Comparison of ENCODE assay signal across 9 cellular contexts in the genomic region with DNA sequence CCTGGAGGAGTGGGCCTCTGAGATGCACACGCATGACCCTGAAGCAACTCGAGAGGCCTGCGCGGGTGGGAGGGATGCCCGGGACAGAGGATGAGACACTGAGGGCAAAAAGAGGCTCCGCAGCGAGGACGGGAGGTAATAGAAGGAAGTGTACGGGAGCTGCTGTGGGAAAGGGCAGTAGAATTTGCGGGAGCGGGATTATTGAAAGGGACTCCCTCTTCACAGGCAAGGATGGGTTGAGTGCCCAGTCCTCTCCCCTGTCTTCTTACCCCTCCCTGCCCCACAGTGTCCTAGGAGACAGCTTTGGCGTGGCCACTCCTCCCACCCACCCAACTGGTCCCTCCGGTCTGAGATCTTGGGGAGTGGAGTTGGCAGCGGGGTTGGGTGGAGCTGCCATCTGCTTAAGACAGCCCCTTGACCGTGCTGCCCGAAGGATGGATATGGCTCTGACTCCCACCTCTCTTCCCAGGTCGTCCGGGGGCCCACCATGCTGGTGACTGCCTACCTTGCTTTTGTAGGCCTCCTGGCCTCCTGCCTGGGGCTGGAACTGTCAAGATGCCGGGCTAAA. TPM values are rescaled to one million over a fixed set of nuclear protein-coding genes. Genes with fewer than 3 reads are reported as not detected.
DNase-seq lines count a peak whose midpoint lies in the region; ATAC-seq and TF ChIP-seq lines count a peak whose summit lies in the region.
"Had no signal": no experiment of that assay in that cellular context is flagged by ENCODE, and none has a peak within 500 bp of the region (broad histone marks: within the 10 kb centered on the region; RNA-seq: fewer than 3 reads in every experiment).

No MANE protein-coding gene starts in this region.

- peaks cover 4% of the 10 kb centered on the region for H3K36me3 Mint-ChIP-seq in activated naive CD8-positive, alpha-beta T cell treated with anti-CD3 and anti-CD28 coated beads, Interleukin-2, amount 50 U/mL, for 24 hours (ENCODE audit: low read depth)

- WGBS in spleen, 5 donors, result 10 to 16% (median 14%) methylated on average over 19 of the region's 19 CpGs

- peaks cover 22 to 67% (median 53%) of the 10 kb centered on the region in 6 donors for H3K4me1 ChIP-seq in spleen

- H3K4me3 ChIP-seq in iPS-11a (ENCODE audit: low read depth, low read length) (peak overlapping the region; percentile 89), spleen (peak overlapping the region; percentile 86 to 97 (median 88))

- no peaks in the 10 kb centered on the region for H3K9me3 Mint-ChIP-seq in activated naive CD8-positive, alpha-beta T cell treated with anti-CD3 and anti-CD28 coated beads, Interleukin-2, amount 50 U/mL, for 24 hours

- peak overlapping the region; percentile 96 for H3K4me3 Mint-ChIP-seq in activated naive CD8-positive, alpha-beta T cell treated with anti-CD3 and anti-CD28 coated beads, Interleukin-2, amount 50 U/mL, for 24 hours

- H3K36me3 ChIP-seq in spleen, result peaks cover 0 to 29% (median 18%) of the 10 kb centered on the region in 6 donors

- TF ChIP-seq POLR2A in spleen (IDR thresholded peaks at IDR 0.05), result no peak

- no peak for TF ChIP-seq CTCF in spleen (IDR thresholded peaks at IDR 0.05 in 8 of 11, conservative IDR thresholded peaks at IDR 0.05 in 3 of 11)

- no peaks in the 10 kb centered on the region for H3K27me3 Mint-ChIP-seq in activated naive CD8-positive, alpha-beta T cell treated with anti-CD3 and anti-CD28 coated beads, Interleukin-2, amount 50 U/mL, for 24 hours

- H3K4me1 Mint-ChIP-seq in activated naive CD8-positive, alpha-beta T cell treated with anti-CD3 and anti-CD28 coated beads, Interleukin-2, amount 50 U/mL, for 24 hours, result peaks cover 48% of the 10 kb centered on the region

- intact Hi-C loops in spleen (cut with DNase I; ENCODE audit: low total_unique reads), result loop anchor here (5.0 kb wide), 1 partner anchor 45 kb away; the partner anchor contains the start of gene ITGB7

- DNase-seq in CD1c-positive myeloid dendritic cell (ENCODE audit: extremely low spot score) (peak; percentile 28), HT-29 (ENCODE audit: low spot score) (peak; percentile 74), spleen (no peak), left lobe of liver (ENCODE audit: low spot score) (no peak), mesenteric fat pad (ENCODE audit: low spot score) (no peak)
- peak; percentile 19 for DNase-seq in activated naive CD8-positive, alpha-beta T cell treated with anti-CD3 and anti-CD28 coated beads, Interleukin-2, amount 50 U/mL, for 24 hours

- no peaks in the 10 kb centered on the region for H3K27me3 ChIP-seq in spleen (replicated peaks in 1 of 7)

- no peak for ATAC-seq in activated naive CD8-positive, alpha-beta T cell treated with anti-CD3 and anti-CD28 coated beads, Interleukin-2, amount 50 U/mL, for 24 hours
- ATAC-seq in left lobe of liver (no peak), GM21447 (IDR thresholded peaks at IDR 0.05; ENCODE audit: unreplicated experiment) (no peak)

- no peaks in the 10 kb centered on the region for H3K9me3 ChIP-seq in spleen

- peak overlapping the region; percentile 94 for H3K27ac Mint-ChIP-seq in activated naive CD8-positive, alpha-beta T cell treated with anti-CD3 and anti-CD28 coated beads, Interleukin-2, amount 50 U/mL, for 24 hours

- H3K27ac ChIP-seq in spleen, result peak overlapping the region; percentile 75 to 95 (median 89)

RNA-seq across cellular contexts. Expression of gene ESPL1, which starts 15.7 kb away (rescaled TPM):
- total RNA-seq in HT-29 (2014; rRNA removed; shearing (Covaris generic)), result 28.0 and 31.0 TPM in 2 replicates
- total RNA-seq in spleen, result 1 to 10 TPM; 1.7 to 7.2 (median 4.7) TPM
- polyA plus RNA-seq in spleen, result 1 to 10 TPM in 1 of 3 donors, under 1 TPM in 2; 0.85 to 1.9 (median 0.93) TPM
- 0.73 TPM for total RNA-seq in left lobe of liver
- 0.67 TPM for total RNA-seq in mesenteric fat pad

RNA-seq across cellular contexts. Expression of gene RARG, which starts 20.4 kb away (rescaled TPM):
- 89.7 and 92.5 TPM in 2 replicates for total RNA-seq in HT-29 (2014; rRNA removed; shearing (Covaris generic))
- total RNA-seq in spleen (10 to 100 TPM in 5 of 7 donors, 1 to 10 TPM in 2; 9.4 to 20.8 (median 14.4) TPM), left lobe of liver (2.5 TPM), mesenteric fat pad (18.0 TPM)
- 10 to 100 TPM in 1 of 3 donors, 1 to 10 TPM in 2; 4.6 to 10.1 (median 4.9) TPM for polyA plus RNA-seq in spleen

RNA-seq across cellular contexts. Expression of gene PFDN5, which starts 42.9 kb away (rescaled TPM):
- total RNA-seq in HT-29 (2014; rRNA removed; shearing (Covaris generic)), result 219 and 260 TPM in 2 replicates
- total RNA-seq in spleen (100 to 1,000 TPM; 399 to 795 (median 497) TPM), left lobe of liver (114 TPM), mesenteric fat pad (371 TPM)
- 1,000 to 10,000 TPM; 1,813 to 2,525 (median 1,837) TPM for polyA plus RNA-seq in spleen

RNA-seq across cellular contexts. Expression of gene ITGB7, which starts 45.4 kb away (rescaled TPM):
- total RNA-seq in HT-29 (2014; rRNA removed; shearing (Covaris generic)), result 8.1 and 11.4 TPM in 2 replicates
- total RNA-seq in spleen, result 10 to 100 TPM; 35.5 to 75.5 (median 62.2) TPM
- 10 to 100 TPM; 23.9 to 62.5 (median 46.5) TPM for polyA plus RNA-seq in spleen
- 8.6 TPM for total RNA-seq in left lobe of liver
- 2.3 TPM for total RNA-seq in mesenteric fat pad
- total RNA-seq: pulmonary artery endothelial cell had no signal

RNA-seq across cellular contexts. Expression of gene MYG1, which starts 47.1 kb away (rescaled TPM):
- 92.5 and 106 TPM in 2 replicates for total RNA-seq in HT-29 (2014; rRNA removed; shearing (Covaris generic))
- total RNA-seq in spleen (10 to 100 TPM; 31.1 to 53.3 (median 34.9) TPM), left lobe of liver (24.0 TPM), mesenteric fat pad (41.4 TPM)
- polyA plus RNA-seq in spleen, result 10 to 100 TPM; 56.6 to 79.2 (median 76.0) TPM

Comparison
In these comparisons a context has a peak if more than half of its experiments do, and no peak if none do; other contexts are left out.
1. DNase-seq: peak in CD1c-positive myeloid dendritic cell (single experiment), HT-29 (single experiment) and activated naive CD8-positive, alpha-beta T cell treated with anti-CD3 and anti-CD28 coated beads, Interleukin-2, amount 50 U/mL, for 24 hours (single experiment); none in spleen (single experiment), left lobe of liver (single experiment) and mesenteric fat pad (single experiment).